In genomic region chr2:70714141-70714905, GRCh38 we compare ENCODE assay signal across 19 cellular contexts. TPM values are rescaled to one million over a fixed set of nuclear protein-coding genes. Genes with fewer than 3 reads are reported as not detected.
DNase-seq lines count a peak whose midpoint lies in the region; TF ChIP-seq lines count a peak whose summit lies in the region.
"Had no signal": no experiment of that assay in that cellular context is flagged by ENCODE, and none has a peak within 500 bp of the region (broad histone marks: within the 10 kb centered on the region; RNA-seq: fewer than 3 reads in every experiment).

No MANE protein-coding gene starts in this region.

- H3K79me2 ChIP-seq in neural progenitor cell (ENCODE audit: low read depth) (peaks cover 55% of the 10 kb centered on the region), OCI-LY7 (ENCODE audit: insufficient read depth, low read depth, low read length) (no peaks in the 10 kb centered on the region)

- peaks cover 40% of the 10 kb centered on the region for H3K4me1 Mint-ChIP-seq in neural progenitor cell
- H3K4me1 Mint-ChIP-seq: CD8-positive, alpha-beta memory T cell had no signal

- H3F3A ChIP-seq in neural progenitor cell (ENCODE audit: low read depth) = no peaks in the 10 kb centered on the region

- no peaks in the 10 kb centered on the region for H3K9me3 ChIP-seq in neural progenitor cell (ENCODE audit: low read depth)
- H3K9me3 ChIP-seq in OCI-LY7 (ENCODE audit: low read length) = no peaks in the 10 kb centered on the region
- H3K9me3 ChIP-seq: MG63 had no signal

- H3K27ac ChIP-seq in dorsolateral prefrontal cortex (peak overlapping the region in 35 of 59 donors; percentile 5 to 83 (median 41)), neural progenitor cell (no peak overlapping the region), OCI-LY7 (ENCODE audit: low read depth, low read length, poor library complexity, severe bottlenecking) (no peak overlapping the region)
- H3K27ac ChIP-seq: PC-9 had no signal

- DNase-seq in NCI-H2171 (lab: John Stamatoyannopoulos, UW) = peak; percentile 50
- peak; percentile 3 for DNase-seq in NCI-H69 (lab: John Stamatoyannopoulos, UW)
- DNase-seq in dorsolateral prefrontal cortex = peak in 2 of 10 donors; percentile 27 to 40
- no peak for DNase-seq in neural progenitor cell (ENCODE audit: low spot score)
- no peak for DNase-seq in NCI-H1930 (lab: John Stamatoyannopoulos, UW)
- DNase-seq in activated CD4-positive, alpha-beta T cell treated with anti-CD3 and anti-CD28 coated beads, Interleukin-2, amount 50 U/mL, for 1 hour = no peak
- no peak for DNase-seq in COLO668 (lab: John Stamatoyannopoulos, UW; ENCODE audit: unreplicated experiment)
- no peak for DNase-seq in OCI-LY7 (ENCODE audit: low spot score)
- DNase-seq: ACHN; CD8-positive, alpha-beta memory T cell; DMS79 treated with DMSO at 0.1 percent for 48 hours; Kasumi-1; MG63; NCI-H1048; NCI-H1436; NCI-H2029; NCI-H446; NCI-H774; PC-9 had no signal

- peaks cover 13% of the 10 kb centered on the region for H3K36me3 Mint-ChIP-seq in neural progenitor cell
- H3K36me3 Mint-ChIP-seq: CD8-positive, alpha-beta memory T cell had no signal

- peaks cover 8% of the 10 kb centered on the region for H3K27me3 Mint-ChIP-seq in neural progenitor cell (ENCODE audit: insufficient read depth, low read depth)

- BruUV-seq in OCI-LY7 (replicated peaks; lab: Mats Ljungman, UMichigan) = no TSS peak

- H3K9me3 Mint-ChIP-seq in neural progenitor cell = no peaks in the 10 kb centered on the region
- H3K9me3 Mint-ChIP-seq: CD8-positive, alpha-beta memory T cell had no signal

- H4K20me1 ChIP-seq in neural progenitor cell (ENCODE audit: low read depth) = peaks cover 56% of the 10 kb centered on the region
- no peaks in the 10 kb centered on the region for H4K20me1 ChIP-seq in OCI-LY7 (ENCODE audit: insufficient read depth, low read length)

- H3K36me3 ChIP-seq in neural progenitor cell = no peaks in the 10 kb centered on the region
- no peaks in the 10 kb centered on the region for H3K36me3 ChIP-seq in OCI-LY7 (ENCODE audit: insufficient read depth, low read length)
- H3K36me3 ChIP-seq: MG63 had no signal

- H3K4me2 ChIP-seq in neural progenitor cell (no peak overlapping the region), OCI-LY7 (ENCODE audit: low read length) (no peak overlapping the region)
- H3K4me2 ChIP-seq: PC-9 had no signal

- intact Hi-C loops in dorsolateral prefrontal cortex (cut with DNase I) (no loop called here), OCI-LY7 (cut with micrococcal nuclease; ENCODE audit: unreplicated experiment) (no loop called here)

- peaks cover 24% of the 10 kb centered on the region for H3K4me1 ChIP-seq in neural progenitor cell
- H3K4me1 ChIP-seq in OCI-LY7 (ENCODE audit: insufficient read depth, low read length, poor library complexity, severe bottlenecking) = no peaks in the 10 kb centered on the region

- H3K9me2 ChIP-seq in OCI-LY7 (ENCODE audit: insufficient read depth, low read length) = no peaks in the 10 kb centered on the region

- peak overlapping the region; percentile 59 for H3K27ac Mint-ChIP-seq in neural progenitor cell
- H3K27ac Mint-ChIP-seq: CD8-positive, alpha-beta memory T cell had no signal

- no peaks in the 10 kb centered on the region for H3K27me3 ChIP-seq in dorsolateral prefrontal cortex
- no peaks in the 10 kb centered on the region for H3K27me3 ChIP-seq in neural progenitor cell
- H3K27me3 ChIP-seq: MG63 had no signal

- CTCF ChIA-PET in OCI-LY7 (lab: Charles Lee; ENCODE audit: unreplicated experiment) = no interaction called here

- POLR2A ChIA-PET in OCI-LY7 (lab: Charles Lee) = interaction anchor here (0.6 kb wide), 1 partner anchor 77 kb away, joined by 5 read pairs; no protein-coding TSS in a partner anchor

- H3K9ac ChIP-seq in neural progenitor cell = no peak overlapping the region

- no peak overlapping the region for H2AFZ ChIP-seq in neural progenitor cell (replicated peaks)
- H2AFZ ChIP-seq in OCI-LY7 (ENCODE audit: low read length) = no peak overlapping the region
- H2AFZ ChIP-seq: PC-9 had no signal

- TF ChIP-seq CTCF in dorsolateral prefrontal cortex (IDR thresholded peaks at IDR 0.05 in 54 of 56, conservative IDR thresholded peaks at IDR 0.05 in 2 of 56; ENCODE audit: low read depth in 1 of 56, partially characterized antibody in 56 of 56) = no peak
- TF ChIP-seq CTCF in neural progenitor cell (IDR thresholded peaks at IDR 0.05) = no peak
- TF ChIP-seq CTCF in OCI-LY7 (conservative IDR thresholded peaks at IDR 0.05; ENCODE audit: low read length) = no peak

- no peak overlapping the region for H3K4me3 ChIP-seq in dorsolateral prefrontal cortex
- no peak overlapping the region for H3K4me3 ChIP-seq in neural progenitor cell
- H3K4me3 ChIP-seq in OCI-LY7 (ENCODE audit: low read depth, low read length, poor library complexity, severe bottlenecking) = no peak overlapping the region
- H3K4me3 ChIP-seq: MG63, PC-9 had no signal

- no peak overlapping the region for H3K4me3 Mint-ChIP-seq in neural progenitor cell
- H3K4me3 Mint-ChIP-seq: CD8-positive, alpha-beta memory T cell had no signal

RNA-seq across cellular contexts. Expression of gene ADD2, which starts 53.7 kb away (rescaled TPM):
- total RNA-seq in dorsolateral prefrontal cortex (100 to 1,000 TPM in 107 of 120 experiments, 10 to 100 TPM in 13; 43.3 to 246 (median 148) TPM), neural progenitor cell (ENCODE audit: low replicate concordance) (45.3 and 63.3 TPM in 2 replicates), OCI-LY7 (2022) (not detected in 2 replicates)
- total RNA-seq in OCI-LY7 (2014; rRNA removed; shearing (Covaris generic)) = not detected in 2 replicates

Comparison
In these comparisons a context has a peak if more than half of its experiments do, and no peak if none do; other contexts are left out.
1. DNase-seq: peak in NCI-H2171 (single experiment) and NCI-H69 (single experiment); none in neural progenitor cell (single experiment), NCI-H1930 (0 of 2), activated CD4-positive, alpha-beta T cell treated with anti-CD3 and anti-CD28 coated beads, Interleukin-2, amount 50 U/mL, for 1 hour (single experiment), COLO668 (single experiment) and OCI-LY7 (single experiment).
2. H3K27ac ChIP-seq: peak in dorsolateral prefrontal cortex (35 of 59); none in neural progenitor cell (single experiment) and OCI-LY7 (single experiment).
3. RNA of gene ADD2, which starts 53.7 kb away (total RNA-seq): 43.3 to 246 TPM in dorsolateral prefrontal cortex and 45.3 to 63.3 TPM in neural progenitor cell; not detected in OCI-LY7; every median in the first group is over 10 times any median in the second.